In genomic region chr18:34709104-34709503, GRCh38 we compare ENCODE assay signal across 11 cellular contexts. TPM values are rescaled to one million over a fixed set of nuclear protein-coding genes. Genes with fewer than 3 reads are reported as not detected.
DNase-seq lines count a peak whose midpoint lies in the region; ATAC-seq, FAIRE-seq and TF ChIP-seq lines count a peak whose summit lies in the region.
"Had no signal": no experiment of that assay in that cellular context is flagged by ENCODE, and none has a peak within 500 bp of the region (broad histone marks: within the 10 kb centered on the region; RNA-seq: fewer than 3 reads in every experiment).

No MANE protein-coding gene starts in this region.

- DNase-seq in A549 (ENCODE audit: low read depth in 1 of 2, low spot score in 1 of 2), result peak in 1 of 2 experiments; percentile 34
- DNase-seq in NCI-H146 treated with DMSO at 0.1 percent for 48 hours (lab: John Stamatoyannopoulos, UW; ENCODE audit: unreplicated experiment), result peak; percentile 53
- peak; percentile 55 for DNase-seq in dedifferentiated amniotic fluid mesenchymal stem cell (ENCODE audit: extremely low spot score)
- no peak for DNase-seq in mesothelial cell of epicardium (ENCODE audit: low spot score in 2 of 2, unreplicated experiment in 2 of 2)
- DNase-seq in NCI-H128 (lab: John Stamatoyannopoulos, UW; ENCODE audit: unreplicated experiment), result no peak
- DNase-seq: testis had no signal

- 22% methylated on average over 3 of the region's 3 CpGs for WGBS in A549 (ENCODE audit: missing lambda C conversion rate)

- TF ChIP-seq CTCF in A549 (IDR thresholded peaks at IDR 0.05) (no peak), mesothelial cell of epicardium (IDR thresholded peaks at IDR 0.05; ENCODE audit: unreplicated experiment) (no peak)

- H3K4me1 ChIP-seq in A549, result peaks cover 33% of the 10 kb centered on the region

- FAIRE-seq in A549 (lab: Jason Lieb, UNC), result no peak

- ATAC-seq in A549 (peak; percentile 57 to 90; a peak in 5 of 6 replicates), HG03175 (IDR thresholded peaks at IDR 0.05; ENCODE audit: unreplicated experiment) (no peak), HG03280 (IDR thresholded peaks at IDR 0.05; ENCODE audit: unreplicated experiment) (no peak), HG03139 (IDR thresholded peaks at IDR 0.05; ENCODE audit: unreplicated experiment) (no peak)
- ATAC-seq: natural killer cell treated with Interleukin-12 subunit alpha and Interleukin-12 subunit beta and Interleukin-15 and Interleukin-18, amount 100 ng/mL, for 72 hours had no signal

- H3K9me3 ChIP-seq in A549, result no peaks in the 10 kb centered on the region
- H3K9me3 ChIP-seq: BLaER1, testis had no signal

- no peak overlapping the region for H3K27ac ChIP-seq in A549
- H3K27ac ChIP-seq: BLaER1, testis had no signal

- H3K27ac Mint-ChIP-seq in mesothelial cell of epicardium, result peak overlapping the region; percentile 49
- H3K27ac Mint-ChIP-seq: natural killer cell treated with Interleukin-12 subunit alpha and Interleukin-12 subunit beta and Interleukin-15 and Interleukin-18, amount 100 ng/mL, for 72 hours had no signal

- TF ChIP-seq RAD21 in A549 (conservative IDR thresholded peaks at IDR 0.05 in 1 of 2, IDR thresholded peaks at IDR 0.05 in 1 of 2), result no peak

- TF ChIP-seq EP300 in A549 (IDR thresholded peaks at IDR 0.05), result no peak; a peak in 1 of 5 replicates

- H3K4me3 Mint-ChIP-seq in mesothelial cell of epicardium, result no peak overlapping the region
- H3K4me3 Mint-ChIP-seq: natural killer cell treated with Interleukin-12 subunit alpha and Interleukin-12 subunit beta and Interleukin-15 and Interleukin-18, amount 100 ng/mL, for 72 hours had no signal

- TF ChIP-seq POLR2A in A549 (IDR thresholded peaks at IDR 0.05; ENCODE audit: low read length), result no peak

- peak overlapping the region; percentile 47 for H3K4me2 ChIP-seq in A549
- H3K4me2 ChIP-seq: BLaER1 had no signal

- POLR2A ChIA-PET in A549 (lab: Yijun Ruan, JAX), result no interaction called here

- H3K9me3 Mint-ChIP-seq in mesothelial cell of epicardium, result no peaks in the 10 kb centered on the region
- H3K9me3 Mint-ChIP-seq: natural killer cell treated with Interleukin-12 subunit alpha and Interleukin-12 subunit beta and Interleukin-15 and Interleukin-18, amount 100 ng/mL, for 72 hours had no signal

- CTCF ChIA-PET in A549 (lab: Yijun Ruan, JAX), result interaction anchor here (1.5 to 1.8 kb wide), 3 partner anchors 21 to 79 kb away, joined by 4 to 5 read pairs (median 4); no protein-coding TSS in a partner anchor

- no peaks in the 10 kb centered on the region for H3K36me3 Mint-ChIP-seq in mesothelial cell of epicardium
- H3K36me3 Mint-ChIP-seq: natural killer cell treated with Interleukin-12 subunit alpha and Interleukin-12 subunit beta and Interleukin-15 and Interleukin-18, amount 100 ng/mL, for 72 hours had no signal

- H3K4me1 Mint-ChIP-seq in mesothelial cell of epicardium, result peaks cover 45% of the 10 kb centered on the region

- no peaks in the 10 kb centered on the region for H3K27me3 Mint-ChIP-seq in mesothelial cell of epicardium (ENCODE audit: low read depth)

- no peak overlapping the region for H3K4me3 ChIP-seq in A549
- H3K4me3 ChIP-seq: BLaER1, testis had no signal

TF ChIP-seq in A549, 52 proteins besides CTCF, POLR2A, EP300 and RAD21:
- peak; percentile 89 for TF ChIP-seq HES2 (IDR thresholded peaks at IDR 0.05)
- no peak for TF ChIP-seq CHD4 (IDR thresholded peaks at IDR 0.05; ENCODE audit: borderline replicate concordance)
- TF ChIP-seq JUNB (IDR thresholded peaks at IDR 0.05), result peak; percentile 58; the same call in 1 of the 2 replicates
- TF ChIP-seq JUN (IDR thresholded peaks at IDR 0.05), result peak in 1 of 2 experiments; percentile 30; a peak in 1 of 5 replicates
- TF ChIP-seq CEBPB (IDR thresholded peaks at IDR 0.05), result peak; percentile 93 to 95
- TF ChIP-seq CBX8 (IDR thresholded peaks at IDR 0.05), result no peak
- 0 out of 2 replicates have a peak, but pooled peaks have one; percentile 11 for TF ChIP-seq FOSL2 (IDR thresholded peaks at IDR 0.05)
- TF ChIP-seq FOSL2 (CRISPR knock-in tag; IDR thresholded peaks at IDR 0.05), result no peak
TF ChIP-seq in A549: peak in this region for 5.

RNA-seq across cellular contexts. Expression of gene DTNA, which starts 1.0 kb away (rescaled TPM):
- 0.12 and 0.41 TPM in 2 replicates for polyA plus RNA-seq in A549 (2011; rRNA removed)
- polyA plus RNA-seq in A549 (2012; cell fraction: cytosol; rRNA removed), result 0.04 and 0.09 TPM in 2 replicates
- polyA plus RNA-seq in A549 (2012; cell fraction: nucleus; rRNA removed), result 0.17 TPM in 1 of 2 replicates, not detected in the other
- 0.12 TPM in 1 of 3 replicates, not detected in the others for polyA plus RNA-seq in A549 (2017; fragmentation: RNase III; extraction: RNeasy Plus Mini Kit Qiagen cat#74134 plus additional on column Dnase treatment)
- 0.73 and 1.2 TPM in 2 replicates for polyA minus RNA-seq in A549 (2011; rRNA and poly(A)+ RNA removed)
- 8.4 to 10.9 TPM (median 10.1 TPM) in 3 replicates for total RNA-seq in mesothelial cell of epicardium
- total RNA-seq: natural killer cell treated with Interleukin-12 subunit alpha and Interleukin-12 subunit beta and Interleukin-15 and Interleukin-18, amount 100 ng/mL, for 72 hours had no signal

Comparison
In these comparisons a context has a peak if more than half of its experiments do, and no peak if none do; other contexts are left out.
1. ATAC-seq: peak in A549 (2 of 2); none in HG03175 (single experiment), HG03280 (single experiment) and HG03139 (single experiment).
2. DNase-seq: peak in NCI-H146 treated with DMSO at 0.1 percent for 48 hours (single experiment) and dedifferentiated amniotic fluid mesenchymal stem cell (single experiment); none in mesothelial cell of epicardium (0 of 2) and NCI-H128 (single experiment).